Comparison of ENCODE assay signal across 8 cellular contexts in genomic region chr22:26528518-26528917, GRCh38. TPM values are rescaled to one million over a fixed set of nuclear protein-coding genes. Genes with fewer than 3 reads are reported as not detected.
DNase-seq lines count a peak whose midpoint lies in the region; ATAC-seq and TF ChIP-seq lines count a peak whose summit lies in the region.
"Not testable (repeated sequence)": the region's sequence is repeated elsewhere in the genome, so short reads cannot be mapped to it uniquely, and the experiment has no call there.

No MANE protein-coding gene starts in this region.

- not testable (repeated sequence) for H3K27ac ChIP-seq in BLaER1
- H3K27ac ChIP-seq in DOHH2 (ENCODE audit: low read depth, low read length) (peak overlapping the region; percentile 86), body of pancreas (peak overlapping the region; percentile 77 to 80 (median 78)), left ventricle myocardium inferior (replicated peaks) (peak overlapping the region; percentile 81), liver (ENCODE audit: low read depth in 1 of 2, low read length in 2 of 2) (peak overlapping the region; percentile 91 to 93), skeletal muscle tissue (ENCODE audit: low read depth, low read length) (peak overlapping the region; percentile 90), thoracic aorta (peak overlapping the region; percentile 47 to 56)

- H3K36me3 ChIP-seq in BLaER1: peaks cover 100% of the 10 kb centered on the region
- H3K36me3 ChIP-seq in DOHH2 (ENCODE audit: control insufficient read depth, low read length): peaks cover 91% of the 10 kb centered on the region
- H3K36me3 ChIP-seq in body of pancreas (replicated peaks in 1 of 2; ENCODE audit: insufficient read depth in 1 of 2, low read depth in 2 of 2): peaks cover 3 to 18% of the 10 kb centered on the region in 2 donors
- H3K36me3 ChIP-seq in left ventricle myocardium inferior: peaks cover 64% of the 10 kb centered on the region
- peaks cover 0 to 13% (median 8%) of the 10 kb centered on the region in 4 donors for H3K36me3 ChIP-seq in liver (ENCODE audit: control insufficient read depth in 4 of 4, insufficient read depth in 3 of 4, low read depth in 1 of 4, low read length in 3 of 4)
- H3K36me3 ChIP-seq in skeletal muscle tissue (ENCODE audit: control insufficient read depth in 3 of 3, insufficient read depth in 3 of 3, low read length in 3 of 3): peaks cover 10 to 18% (median 14%) of the 10 kb centered on the region in 3 donors
- not testable (repeated sequence) for H3K36me3 ChIP-seq in thoracic aorta

- H3K79me2 ChIP-seq in DOHH2 (ENCODE audit: control insufficient read depth, low read length): peaks cover 25% of the 10 kb centered on the region

- H3K4me1 ChIP-seq in BLaER1 (peaks cover 27% of the 10 kb centered on the region), DOHH2 (ENCODE audit: control insufficient read depth, low read length) (peaks cover 100% of the 10 kb centered on the region), body of pancreas (peaks cover 63% of the 10 kb centered on the region), left ventricle myocardium inferior (peaks cover 45% of the 10 kb centered on the region), liver (ENCODE audit: control insufficient read depth in 4 of 4, insufficient read depth in 4 of 4, low read length in 3 of 4) (peaks cover 4 to 31% (median 9%) of the 10 kb centered on the region in 4 donors), skeletal muscle tissue (ENCODE audit: control insufficient read depth in 3 of 3, insufficient read depth in 3 of 3, low read length in 3 of 3) (peaks cover 20 to 51% (median 33%) of the 10 kb centered on the region in 3 donors), thoracic aorta (ENCODE audit: control insufficient read depth in 1 of 2, low read depth in 2 of 2) (peaks cover 11 to 31% of the 10 kb centered on the region in 2 donors)

- H3K9me2 ChIP-seq in DOHH2 (replicated peaks; ENCODE audit: control insufficient read depth, low read length): not testable (repeated sequence)

- TF ChIP-seq RAD21 in liver (IDR thresholded peaks at IDR 0.05): not testable (repeated sequence)

- not testable (repeated sequence) for H4K20me1 ChIP-seq in BLaER1; DOHH2 (ENCODE audit: control insufficient read depth, insufficient read depth, low read depth, low read length)

- WGBS in body of pancreas, 2 donors: 54 to 58% methylated on average over 6 to 9 of the region's 9 CpGs
- WGBS in liver: 47% methylated on average over 9 of the region's 9 CpGs

- not testable (repeated sequence) for H3K9me3 ChIP-seq in BLaER1; DOHH2 (ENCODE audit: control insufficient read depth, insufficient read depth, low read length); body of pancreas; left ventricle myocardium inferior (replicated peaks); liver (ENCODE audit: control insufficient read depth in 4 of 4, low read length in 3 of 4); skeletal muscle tissue (ENCODE audit: control insufficient read depth in 3 of 3, low read length in 3 of 3); thoracic aorta

- not testable (repeated sequence) for H3K4me3 ChIP-seq in BLaER1; body of pancreas; left ventricle myocardium inferior; liver (ENCODE audit: low read depth in 1 of 3, low read length in 3 of 3); skeletal muscle tissue (ENCODE audit: low read length in 3 of 3); thoracic aorta
- H3K4me3 ChIP-seq in DOHH2 (ENCODE audit: low read length): peak overlapping the region; percentile 68; the same call in 1 of the 2 replicates

- H3F3A ChIP-seq in DOHH2 (ENCODE audit: control insufficient read depth, insufficient read depth): peaks cover 47% of the 10 kb centered on the region

- not testable (repeated sequence) for H3K27me3 ChIP-seq in BLaER1; DOHH2 (ENCODE audit: control insufficient read depth, low read length); body of pancreas; left ventricle myocardium inferior (ENCODE audit: low read depth); liver (ENCODE audit: control insufficient read depth in 4 of 4, insufficient read depth in 4 of 4, low read length in 3 of 4); skeletal muscle tissue (ENCODE audit: control insufficient read depth in 3 of 3, insufficient read depth in 3 of 3, low read length in 3 of 3); thoracic aorta (replicated peaks; ENCODE audit: insufficient read depth)

- H3K9ac ChIP-seq in BLaER1: not testable (repeated sequence)
- peak overlapping the region in 1 of 2 donors; percentile 97 for H3K9ac ChIP-seq in liver (ENCODE audit: low read depth in 1 of 2, low read length in 2 of 2)
- H3K9ac ChIP-seq in skeletal muscle tissue (ENCODE audit: low read depth in 1 of 3, low read length in 3 of 3): peak overlapping the region in 2 of 3 donors; percentile 66 to 67

- ATAC-seq in body of pancreas: peak; percentile 10
- ATAC-seq in thoracic aorta (ENCODE audit: insufficient number of reproducible peaks, low FRiP score, low read depth): not testable (repeated sequence)

- intact Hi-C loops in body of pancreas (cut with DNase I); left ventricle myocardium inferior (cut with micrococcal nuclease); posterior vena cava (cut with DNase I): not testable (repeated sequence)

- DNase-seq in body of pancreas (peak in 3 of 4 donors; percentile 46 to 54 (median 46)), posterior vena cava (ENCODE audit: low spot score) (peak; percentile 73)
- not testable (repeated sequence) for DNase-seq in left ventricle myocardium inferior; thoracic aorta (ENCODE audit: low spot score)

- not testable (repeated sequence) for TF ChIP-seq POLR2A in body of pancreas (IDR thresholded peaks at IDR 0.05)

- TF ChIP-seq CTCF in DOHH2 (IDR thresholded peaks at IDR 0.05; ENCODE audit: low read depth, low read length, poor library complexity, severe bottlenecking); body of pancreas (IDR thresholded peaks at IDR 0.05); left ventricle myocardium inferior (IDR thresholded peaks at IDR 0.05; ENCODE audit: borderline replicate concordance); liver (IDR thresholded peaks at IDR 0.05; ENCODE audit: low read depth, low read length, missing input control); thoracic aorta (IDR thresholded peaks at IDR 0.05): not testable (repeated sequence)

- peak overlapping the region; percentile 55; the same call in 1 of the 2 replicates for H3K4me2 ChIP-seq in BLaER1
- peak overlapping the region; percentile 93 for H3K4me2 ChIP-seq in DOHH2 (ENCODE audit: low read length)

TF ChIP-seq in liver, 16 proteins besides CTCF, POLR2A, EP300 and RAD21:
- TF ChIP-seq YY1 (IDR thresholded peaks at IDR 0.05): peak; percentile 17

RNA-seq across cellular contexts. Expression of gene TFIP11, which starts 16.2 kb away (rescaled TPM):
- 10 to 100 TPM; 26.2 to 32.3 TPM for total RNA-seq in body of pancreas
- 25.7 TPM for total RNA-seq in left ventricle myocardium inferior
- 10 to 100 TPM; 27.8 to 31.7 TPM for total RNA-seq in liver
- 10 to 100 TPM; 14.3 to 21.3 TPM for polyA plus RNA-seq in liver
- total RNA-seq in posterior vena cava: 10 to 100 TPM; 21.3 to 24.2 TPM
- total RNA-seq in skeletal muscle tissue: 30.3 TPM
- 10 to 100 TPM; 21.7 to 60.6 TPM for total RNA-seq in thoracic aorta

RNA-seq across cellular contexts. Expression of gene SRRD, which starts 44.8 kb away (rescaled TPM):
- total RNA-seq in body of pancreas (1 to 10 TPM; 5.3 to 7.5 TPM), left ventricle myocardium inferior (23.5 TPM), liver (10 to 100 TPM; 15.1 to 18.6 TPM), posterior vena cava (10 to 100 TPM; 12.5 to 17.8 TPM), skeletal muscle tissue (8.9 TPM), thoracic aorta (10 to 100 TPM in 1 of 2 donors, 1 to 10 TPM in 1; 8.3 to 31.3 TPM)
- polyA plus RNA-seq in liver: 10 to 100 TPM in 1 of 2 donors, 1 to 10 TPM in 1; 8.7 to 12.2 TPM

RNA-seq across cellular contexts. Expression of gene HPS4, which starts 44.9 kb away (rescaled TPM):
- 10 to 100 TPM; 28.3 to 42.5 TPM for total RNA-seq in body of pancreas
- total RNA-seq in left ventricle myocardium inferior: 11.7 TPM
- 10 to 100 TPM; 13.6 to 26.2 TPM for total RNA-seq in liver
- 10 to 100 TPM in 1 of 2 donors, 1 to 10 TPM in 1; 5.4 to 11.6 TPM for polyA plus RNA-seq in liver
- total RNA-seq in posterior vena cava: 10 to 100 TPM; 19.3 to 22.1 TPM
- total RNA-seq in skeletal muscle tissue: 20.9 TPM
- 10 to 100 TPM; 26.5 to 27.8 TPM for total RNA-seq in thoracic aorta
